Comparison of ENCODE assay signal across 11 cellular contexts in genomic region chr17:55737976-55738501, GRCh38. TPM values are rescaled to one million over a fixed set of nuclear protein-coding genes. Genes with fewer than 3 reads are reported as not detected.
"Had no signal": no experiment of that assay in that cellular context is flagged by ENCODE, and none has a peak within 500 bp of the region (broad histone marks: within the 10 kb centered on the region; RNA-seq: fewer than 3 reads in every experiment).

No MANE protein-coding gene starts in this region.

- ATAC-seq: activated CD4-positive, CD25-positive, alpha-beta regulatory T cell treated with anti-CD3 and anti-CD28 coated beads, Interleukin-2, amount 50 U/mL, for 24 hours; activated T-cell treated with anti-CD3 and anti-CD28 coated beads, Interleukin-2, amount 50 U/mL, for 4 hours had no signal

- DNase-seq: activated CD4-positive, alpha-beta T cell treated with anti-CD3 and anti-CD28 coated beads, Interleukin-2, amount 50 U/mL, for 48 hours; activated gamma-delta T cell treated with Interleukin-2 at 50 U/mL for 16 hours; activated T-cell treated with anti-CD3 and anti-CD28 coated beads, Interleukin-2, amount 50 U/mL, for 4 hours; aorta; endodermal cell; hypothalamus; stimulated activated CD4-positive, alpha-beta T cell treated with anti-CD3 and anti-CD28 coated beads, Interleukin-4, amount 100 ng/mL, for 24 hours had no signal

- H3K4me3 ChIP-seq: breast epithelium, neural progenitor cell had no signal

- H3K4me1 ChIP-seq: breast epithelium, parathyroid adenoma had no signal

- H3K9ac ChIP-seq: neural progenitor cell, parathyroid adenoma had no signal

- H3K27ac ChIP-seq: breast epithelium, neural progenitor cell, parathyroid adenoma had no signal

- H3K4me3 Mint-ChIP-seq: activated T-cell treated with anti-CD3 and anti-CD28 coated beads, Interleukin-2, amount 50 U/mL, for 4 hours; endodermal cell; neural progenitor cell had no signal

- H3K27me3 ChIP-seq: breast epithelium, neural progenitor cell had no signal

- H3K9me3 Mint-ChIP-seq: activated T-cell treated with anti-CD3 and anti-CD28 coated beads, Interleukin-2, amount 50 U/mL, for 4 hours; endodermal cell; neural progenitor cell had no signal

- H3K27ac Mint-ChIP-seq: endodermal cell, neural progenitor cell had no signal

- H3K36me3 ChIP-seq: breast epithelium, neural progenitor cell had no signal

- H3K4me2 ChIP-seq: neural progenitor cell had no signal

- H3K79me2 ChIP-seq: parathyroid adenoma had no signal

- H2AFZ ChIP-seq: neural progenitor cell, parathyroid adenoma had no signal

- H3K36me3 Mint-ChIP-seq: neural progenitor cell had no signal

- H3K9me3 ChIP-seq: breast epithelium had no signal

RNA-seq across cellular contexts. Expression of gene TMEM100, which starts 15.4 kb away (rescaled TPM):
- total RNA-seq: activated T-cell treated with anti-CD3 and anti-CD28 coated beads, Interleukin-2, amount 50 U/mL, for 4 hours had no signal
